Comparison of ENCODE assay signal across 21 cellular contexts in genomic region chr14:70032447-70032846, GRCh38.
A peak's percentile ranks its signal among the peaks of the same experiment; 100 is the strongest.
DNase-seq lines count a peak whose midpoint lies in the region; ATAC-seq, FAIRE-seq and TF ChIP-seq lines count a peak whose summit lies in the region.
"Had no signal": no experiment of that assay in that cellular context is flagged by ENCODE, and none has a peak within 500 bp of the region (broad histone marks: within the 10 kb centered on the region; RNA-seq: fewer than 3 reads in every experiment).

No MANE protein-coding gene starts in this region.

- POLR2A ChIA-PET in Caco-2 (lab: Charles Lee) = no interaction called here
- POLR2A ChIA-PET in OCI-LY7 (lab: Charles Lee) = no interaction called here

- H3K9me2 ChIP-seq in OCI-LY7 (ENCODE audit: insufficient read depth, low read length) = no peaks in the 10 kb centered on the region

- peaks cover 14% of the 10 kb centered on the region for H3K4me1 ChIP-seq in Caco-2
- peaks cover 6% of the 10 kb centered on the region for H3K4me1 ChIP-seq in body of pancreas
- H3K4me1 ChIP-seq in OCI-LY7 (ENCODE audit: insufficient read depth, low read length, poor library complexity, severe bottlenecking) = no peaks in the 10 kb centered on the region
- H3K4me1 ChIP-seq: colonic mucosa, left lung had no signal

- H3K9me3 ChIP-seq in Caco-2 (no peaks in the 10 kb centered on the region), body of pancreas (no peaks in the 10 kb centered on the region), OCI-LY7 (ENCODE audit: low read length) (no peaks in the 10 kb centered on the region)
- H3K9me3 ChIP-seq: colonic mucosa, left lung, right lobe of liver had no signal

- TF ChIP-seq POLR2A in body of pancreas (IDR thresholded peaks at IDR 0.05) = no peak

- CTCF ChIA-PET in Caco-2 (lab: Charles Lee) (interaction anchor here (0.9 kb wide), 1 partner anchor 42 kb away, joined by 3 read pairs; no protein-coding TSS in a partner anchor), OCI-LY7 (lab: Charles Lee; ENCODE audit: unreplicated experiment) (interaction anchor here (0.6 kb wide), 1 partner anchor 584 kb away, joined by 3 read pairs; no protein-coding TSS in a partner anchor)

- no peak overlapping the region for H3K4me3 Mint-ChIP-seq in Caco-2 (ENCODE audit: unreplicated experiment)
- H3K4me3 Mint-ChIP-seq: activated CD8-positive, alpha-beta T cell treated with anti-CD3 and anti-CD28 coated beads for 36 hours; activated naive CD4-positive, alpha-beta T cell treated with anti-CD3 and anti-CD28 coated beads, Interleukin-2, amount 50 U/mL, for 24 hours had no signal

- no peak overlapping the region for H3K4me2 ChIP-seq in OCI-LY7 (ENCODE audit: low read length)

- H3K9me3 Mint-ChIP-seq in Caco-2 (ENCODE audit: unreplicated experiment) = no peaks in the 10 kb centered on the region
- H3K9me3 Mint-ChIP-seq: activated CD8-positive, alpha-beta T cell treated with anti-CD3 and anti-CD28 coated beads for 36 hours; activated naive CD4-positive, alpha-beta T cell treated with anti-CD3 and anti-CD28 coated beads, Interleukin-2, amount 50 U/mL, for 24 hours had no signal

- 50 to 61% methylated on average over 2 to 3 of the region's 3 CpGs for WGBS in body of pancreas, 2 donors

- H3K36me3 Mint-ChIP-seq in Caco-2 (ENCODE audit: insufficient read depth, unreplicated experiment) = no peaks in the 10 kb centered on the region
- H3K36me3 Mint-ChIP-seq: activated naive CD4-positive, alpha-beta T cell treated with anti-CD3 and anti-CD28 coated beads, Interleukin-2, amount 50 U/mL, for 24 hours had no signal

- intact Hi-C loops in Caco-2 (cut with micrococcal nuclease; ENCODE audit: unreplicated experiment) (no loop called here), body of pancreas (cut with DNase I) (no loop called here), OCI-LY7 (cut with micrococcal nuclease; ENCODE audit: unreplicated experiment) (no loop called here)

- H3K79me2 ChIP-seq in OCI-LY7 (ENCODE audit: insufficient read depth, low read depth, low read length) = no peaks in the 10 kb centered on the region

- H3K27me3 Mint-ChIP-seq in Caco-2 (ENCODE audit: insufficient read depth, unreplicated experiment) = no peaks in the 10 kb centered on the region

- H3K27me3 ChIP-seq in Caco-2 (replicated peaks; ENCODE audit: control insufficient read depth, insufficient read depth, low read length) (no peaks in the 10 kb centered on the region), body of pancreas (no peaks in the 10 kb centered on the region)
- H3K27me3 ChIP-seq: colonic mucosa, right lobe of liver had no signal

- DNase-seq in Caco-2 (peak; percentile 33 to 67), HTR-8/SVneo (ENCODE audit: insufficient read length, low spot score) (peak; percentile 71), body of pancreas (peak in 2 of 4 donors; percentile 24 to 49), kidney tubule cell (ENCODE audit: low spot score) (peak; percentile 73), inferior parietal cortex (ENCODE audit: extremely low spot score) (no peak), OCI-LY7 (ENCODE audit: low spot score) (no peak), ureter (ENCODE audit: low spot score) (no peak), NCI-H82 treated with DMSO at 0.1 percent for 48 hours (lab: John Stamatoyannopoulos, UW; ENCODE audit: unreplicated experiment) (no peak)
- DNase-seq: activated CD8-positive, alpha-beta T cell treated with anti-CD3 and anti-CD28 coated beads for 36 hours; activated T-cell treated with anti-CD3 and anti-CD28 coated beads, Interleukin-2, amount 50 U/mL, for 48 hours; colonic mucosa; DMS53; hypothalamus; left lung; NCI-H1417; nucleus accumbens; right lobe of liver; RPMI8226; stimulated activated naive CD4-positive, alpha-beta T cell treated with Interleukin-2 at 50 U/mL for 16 hours had no signal

- TF ChIP-seq CTCF in Caco-2 (IDR thresholded peaks at IDR 0.05; ENCODE audit: insufficient read depth in 1 of 2, low read depth in 1 of 2, low read length in 1 of 2, severe bottlenecking in 1 of 2, unreplicated experiment in 1 of 2) (no peak), body of pancreas (IDR thresholded peaks at IDR 0.05) (no peak), OCI-LY7 (conservative IDR thresholded peaks at IDR 0.05; ENCODE audit: low read length) (no peak)

- no peak overlapping the region for H2AFZ ChIP-seq in OCI-LY7 (ENCODE audit: low read length)

- H3K4me1 Mint-ChIP-seq in Caco-2 (ENCODE audit: low read depth, unreplicated experiment) = peaks cover 17% of the 10 kb centered on the region

- H3K4me3 ChIP-seq in Caco-2 (ENCODE audit: low read depth, low read length) (no peak overlapping the region), body of pancreas (no peak overlapping the region), OCI-LY7 (ENCODE audit: low read depth, low read length, poor library complexity, severe bottlenecking) (no peak overlapping the region)
- H3K4me3 ChIP-seq: colonic mucosa, left lung, right lobe of liver had no signal

- peak; percentile 98 for FAIRE-seq in HTR-8/SVneo (lab: Jason Lieb, UNC)
- FAIRE-seq: endothelial cell of umbilical vein had no signal

- no peaks in the 10 kb centered on the region for H4K20me1 ChIP-seq in OCI-LY7 (ENCODE audit: insufficient read depth, low read length)

- no peaks in the 10 kb centered on the region for H3K36me3 ChIP-seq in Caco-2 (ENCODE audit: control insufficient read depth, insufficient read depth, low read length)
- H3K36me3 ChIP-seq in body of pancreas (replicated peaks in 1 of 2; ENCODE audit: insufficient read depth in 1 of 2, low read depth in 2 of 2) = no peaks in the 10 kb centered on the region
- no peaks in the 10 kb centered on the region for H3K36me3 ChIP-seq in OCI-LY7 (ENCODE audit: insufficient read depth, low read length)
- H3K36me3 ChIP-seq: colonic mucosa, left lung, right lobe of liver had no signal

- H3K27ac ChIP-seq in body of pancreas = no peak overlapping the region
- no peak overlapping the region for H3K27ac ChIP-seq in OCI-LY7 (ENCODE audit: low read depth, low read length, poor library complexity, severe bottlenecking)
- H3K27ac ChIP-seq: colonic mucosa, left lung, right lobe of liver had no signal

- H3K27ac Mint-ChIP-seq in Caco-2 (ENCODE audit: unreplicated experiment) = no peak overlapping the region
- H3K27ac Mint-ChIP-seq: activated CD8-positive, alpha-beta T cell treated with anti-CD3 and anti-CD28 coated beads for 36 hours; activated naive CD4-positive, alpha-beta T cell treated with anti-CD3 and anti-CD28 coated beads, Interleukin-2, amount 50 U/mL, for 24 hours had no signal

- BruUV-seq in Caco-2 (replicated peaks; lab: Mats Ljungman, UMichigan) = no TSS peak
- no TSS peak for BruUV-seq in OCI-LY7 (replicated peaks; lab: Mats Ljungman, UMichigan)

- ATAC-seq in body of pancreas = peak; percentile 55
- ATAC-seq: activated CD8-positive, alpha-beta T cell treated with anti-CD3 and anti-CD28 coated beads for 36 hours; left lung had no signal

Comparison
In these comparisons a context has a peak if more than half of its experiments do, and no peak if none do; other contexts are left out.
1. DNase-seq: peak in Caco-2 (2 of 2), HTR-8/SVneo (single experiment) and kidney tubule cell (single experiment); none in inferior parietal cortex (single experiment), OCI-LY7 (single experiment), ureter (single experiment) and NCI-H82 treated with DMSO at 0.1 percent for 48 hours (single experiment).